ENCODE assay signal across 8 cellular contexts in genomic region chr20:20713244-20713765, GRCh38. TPM values are rescaled to one million over a fixed set of nuclear protein-coding genes. Genes with fewer than 3 reads are reported as not detected.
DNase-seq lines count a peak whose midpoint lies in the region; ATAC-seq and TF ChIP-seq lines count a peak whose summit lies in the region.

No MANE protein-coding gene starts in this region.

- peak overlapping the region; percentile 90 to 95 for H3K4me3 Mint-ChIP-seq in activated T-cell treated with anti-CD3 and anti-CD28 coated beads, Interleukin-2, amount 50 U/mL, for 72 hours

- H3K4me1 Mint-ChIP-seq in activated T-cell treated with anti-CD3 and anti-CD28 coated beads, Interleukin-2, amount 50 U/mL, for 72 hours (ENCODE audit: low read depth): peaks cover 41% of the 10 kb centered on the region

- H3K27ac ChIP-seq in thoracic aorta: peak overlapping the region; percentile 61 to 85

- no peak for DNase-seq in activated T-cell treated with anti-CD3 and anti-CD28 coated beads, Interleukin-2, amount 50 U/mL, for 72 hours
- DNase-seq in activated T-cell treated with anti-CD3 and anti-CD28 coated beads, Interleukin-2, amount 50 U/mL, for 1 hour: no peak
- peak; percentile 7 for DNase-seq in amniotic epithelial cell (ENCODE audit: low read depth)
- no peak for DNase-seq in kidney epithelial cell (ENCODE audit: low read depth)
- no peak for DNase-seq in thoracic aorta (ENCODE audit: low spot score)
- DNase-seq in RPMI8226: no peak
- no peak for DNase-seq in left lobe of liver (ENCODE audit: low spot score)

- H3K4me3 ChIP-seq in kidney epithelial cell (ENCODE audit: low read depth, low read length): peak overlapping the region; percentile 90
- H3K4me3 ChIP-seq in thoracic aorta: peak overlapping the region; percentile 84

- peaks cover 0 to 4% of the 10 kb centered on the region in 2 donors for H3K36me3 Mint-ChIP-seq in activated T-cell treated with anti-CD3 and anti-CD28 coated beads, Interleukin-2, amount 50 U/mL, for 72 hours (ENCODE audit: insufficient read depth in 2 of 2)

- peaks cover 2 to 4% of the 10 kb centered on the region in 2 donors for H3K9me3 Mint-ChIP-seq in activated T-cell treated with anti-CD3 and anti-CD28 coated beads, Interleukin-2, amount 50 U/mL, for 72 hours

- peaks cover 5 to 25% of the 10 kb centered on the region in 2 donors for H3K4me1 ChIP-seq in thoracic aorta (ENCODE audit: control insufficient read depth in 1 of 2, low read depth in 2 of 2)

- H3K27me3 Mint-ChIP-seq in activated T-cell treated with anti-CD3 and anti-CD28 coated beads, Interleukin-2, amount 50 U/mL, for 72 hours (ENCODE audit: low read depth): no peaks in the 10 kb centered on the region

- peak overlapping the region; percentile 89 for H3K27ac Mint-ChIP-seq in activated T-cell treated with anti-CD3 and anti-CD28 coated beads, Interleukin-2, amount 50 U/mL, for 72 hours

- no peak for ATAC-seq in activated T-cell treated with anti-CD3 and anti-CD28 coated beads, Interleukin-2, amount 50 U/mL, for 72 hours (replicated peaks in 1 of 2)
- ATAC-seq in thoracic aorta (ENCODE audit: insufficient number of reproducible peaks, low FRiP score, low read depth): no peak
- ATAC-seq in HG03097 (IDR thresholded peaks at IDR 0.05; ENCODE audit: low FRiP score, unreplicated experiment): no peak
- ATAC-seq in left lobe of liver: no peak

- TF ChIP-seq CTCF in kidney epithelial cell (IDR thresholded peaks at IDR 0.05; ENCODE audit: insufficient read depth, low read length, poor library complexity, severe bottlenecking) (no peak), thoracic aorta (IDR thresholded peaks at IDR 0.05) (no peak)

- no peaks in the 10 kb centered on the region for H3K36me3 ChIP-seq in kidney epithelial cell (ENCODE audit: control insufficient read depth, insufficient read depth, low read length)
- no peaks in the 10 kb centered on the region for H3K36me3 ChIP-seq in thoracic aorta

- no peaks in the 10 kb centered on the region for H3K9me3 ChIP-seq in thoracic aorta

- H3K27me3 ChIP-seq in kidney epithelial cell (ENCODE audit: control insufficient read depth, insufficient read depth, low read length) (no peaks in the 10 kb centered on the region), thoracic aorta (replicated peaks; ENCODE audit: insufficient read depth) (no peaks in the 10 kb centered on the region)

RNA-seq across cellular contexts. Expression of gene RALGAPA2, which starts 0.9 kb away (rescaled TPM):
- total RNA-seq in activated T-cell treated with anti-CD3 and anti-CD28 coated beads, Interleukin-2, amount 50 U/mL, for 72 hours: 10 to 100 TPM; 38.4 to 46.8 TPM
- total RNA-seq in kidney epithelial cell: 24.8 and 35.1 TPM in 2 replicates
- 10 to 100 TPM; 20.3 to 48.3 TPM for total RNA-seq in thoracic aorta
- total RNA-seq in left lobe of liver: 52.0 TPM
